ENCODE assay signal across 1 cellular context in genomic region chr1:33036526-33037503, GRCh38.
TF ChIP-seq lines count a peak whose summit lies in the region.

Gene AK2 (minus strand): TSS chr1:33036883. CDS start chr1:33036828, 55 bp downstream.

TF ChIP-seq in HepG2, 621 proteins besides CTCF, POLR2A, EP300 and RAD21 (continued from another document and continues in another):
- no peak for TF ChIP-seq PHB2 (IDR thresholded peaks at IDR 0.05; ENCODE audit: partially characterized antibody)
- TF ChIP-seq BCLAF1 (IDR thresholded peaks at IDR 0.05): no peak
- peak; percentile 96 for TF ChIP-seq ATF5 (CRISPR knock-in tag; IDR thresholded peaks at IDR 0.05; ENCODE audit: low read depth)
- TF ChIP-seq ZNF354B (CRISPR knock-in tag; IDR thresholded peaks at IDR 0.05): peak; percentile 75; the same call in 1 of the 2 replicates
- no peak for TF ChIP-seq ETS1 (CRISPR knock-in tag; IDR thresholded peaks at IDR 0.05)
- TF ChIP-seq NFYC (CRISPR knock-in tag; IDR thresholded peaks at IDR 0.05): peak; percentile 99
- no peak for TF ChIP-seq ZNF572 (CRISPR knock-in tag; IDR thresholded peaks at IDR 0.05)
- no peak for TF ChIP-seq ZKSCAN8 (CRISPR knock-in tag; IDR thresholded peaks at IDR 0.05; ENCODE audit: borderline replicate concordance)
- peak; percentile 88 for TF ChIP-seq THAP11 (CRISPR knock-in tag; IDR thresholded peaks at IDR 0.05)
- peak; percentile 93 for TF ChIP-seq ARNT2 (CRISPR knock-in tag; IDR thresholded peaks at IDR 0.05; ENCODE audit: low read depth)
- no peak for TF ChIP-seq ZNF382 (CRISPR knock-in tag; IDR thresholded peaks at IDR 0.05; ENCODE audit: borderline replicate concordance)
- TF ChIP-seq ZNF224 (CRISPR knock-in tag; IDR thresholded peaks at IDR 0.05): no peak
- TF ChIP-seq SRF (IDR thresholded peaks at IDR 0.05; ENCODE audit: low read depth, low read length): no peak
- peak; percentile 19; the same call in 1 of the 2 replicates for TF ChIP-seq HOXD1 (CRISPR knock-in tag; IDR thresholded peaks at IDR 0.05)
- TF ChIP-seq SNAPC2 (CRISPR knock-in tag; IDR thresholded peaks at IDR 0.05): peak; percentile 97
- no peak for TF ChIP-seq KDM4B (CRISPR knock-in tag; IDR thresholded peaks at IDR 0.05)
- peak; percentile 96 for TF ChIP-seq SP4 (CRISPR knock-in tag; IDR thresholded peaks at IDR 0.05)
- peak; percentile 59; the same call in 1 of the 2 replicates for TF ChIP-seq HIC2 (CRISPR knock-in tag; IDR thresholded peaks at IDR 0.05; ENCODE audit: low read depth)
- TF ChIP-seq MEIS2 (CRISPR knock-in tag; IDR thresholded peaks at IDR 0.05): peak; percentile 66; the same call in 1 of the 2 replicates
- TF ChIP-seq ZFP37 (CRISPR knock-in tag; IDR thresholded peaks at IDR 0.05; ENCODE audit: borderline replicate concordance): peak; percentile 96; the same call in 1 of the 2 replicates
- TF ChIP-seq ZNF891 (CRISPR knock-in tag; IDR thresholded peaks at IDR 0.05): peak; percentile 89
- peak; percentile 52 for TF ChIP-seq ZNF441 (CRISPR knock-in tag; IDR thresholded peaks at IDR 0.05; ENCODE audit: borderline replicate concordance)
- TF ChIP-seq SMARCC2 (IDR thresholded peaks at IDR 0.05): no peak
- peak; percentile 93 for TF ChIP-seq ZFP90 (CRISPR knock-in tag; IDR thresholded peaks at IDR 0.05; ENCODE audit: borderline replicate concordance)
- TF ChIP-seq PBX2 (CRISPR knock-in tag; IDR thresholded peaks at IDR 0.05): peak; percentile 100
- TF ChIP-seq HOXA7 (CRISPR knock-in tag; IDR thresholded peaks at IDR 0.05): 0 out of 2 replicates have a peak, but pooled peaks have one; percentile 63
- TF ChIP-seq HDAC2 (CRISPR knock-in tag; IDR thresholded peaks at IDR 0.05): peak; percentile 43
- TF ChIP-seq ZC3H4 (CRISPR knock-in tag; IDR thresholded peaks at IDR 0.05; ENCODE audit: borderline replicate concordance): no peak
- TF ChIP-seq ZMYM2 (CRISPR knock-in tag; IDR thresholded peaks at IDR 0.05): peak; percentile 90; the same call in 1 of the 2 replicates
- no peak for TF ChIP-seq REST (IDR thresholded peaks at IDR 0.05; ENCODE audit: borderline replicate concordance in 1 of 2, low read depth in 1 of 2, low read length in 2 of 2)
- peak; percentile 47; the same call in 1 of the 2 replicates for TF ChIP-seq ZSCAN25 (CRISPR knock-in tag; IDR thresholded peaks at IDR 0.05)
- peak; percentile 95 for TF ChIP-seq ZNF776 (CRISPR knock-in tag; IDR thresholded peaks at IDR 0.05)
- TF ChIP-seq ATF7-NPFF (CRISPR knock-in tag; IDR thresholded peaks at IDR 0.05; ENCODE audit: low read depth): peak; percentile 80
- peak in 1 of 2 experiments; percentile 79; a peak in 2 of 4 replicates for TF ChIP-seq ATF4 (CRISPR knock-in tag; IDR thresholded peaks at IDR 0.05)
- TF ChIP-seq MIER3 (CRISPR knock-in tag; IDR thresholded peaks at IDR 0.05; ENCODE audit: borderline replicate concordance): peak; percentile 68; the same call in 1 of the 2 replicates
- peak; percentile 97 for TF ChIP-seq BCL3 (CRISPR knock-in tag; IDR thresholded peaks at IDR 0.05)
- no peak; the same call in none of the 2 replicates for TF ChIP-seq ZNF704 (CRISPR knock-in tag; IDR thresholded peaks at IDR 0.05; ENCODE audit: borderline replicate concordance)
- peak; percentile 28; the same call in 1 of the 2 replicates for TF ChIP-seq NR2F2 (IDR thresholded peaks at IDR 0.05; ENCODE audit: borderline replicate concordance, low read depth)
- TF ChIP-seq ZNF451 (CRISPR knock-in tag; IDR thresholded peaks at IDR 0.05): peak; percentile 90; the same call in 1 of the 2 replicates
- TF ChIP-seq CREB1 (IDR thresholded peaks at IDR 0.05): peak; percentile 92
- TF ChIP-seq CREB1 (CRISPR knock-in tag; IDR thresholded peaks at IDR 0.05): peak; percentile 97
- peak; percentile 98 for TF ChIP-seq NR2C2 (CRISPR knock-in tag; IDR thresholded peaks at IDR 0.05; ENCODE audit: borderline replicate concordance)
- TF ChIP-seq TSC22D2 (CRISPR knock-in tag; IDR thresholded peaks at IDR 0.05; ENCODE audit: borderline replicate concordance): 0 out of 2 replicates have a peak, but pooled peaks have one; percentile 44
- peak; percentile 93 for TF ChIP-seq ATF1 (CRISPR knock-in tag; IDR thresholded peaks at IDR 0.05)
- 0 out of 2 replicates have a peak, but pooled peaks have one; percentile 80 for TF ChIP-seq ISX (CRISPR knock-in tag; conservative IDR thresholded peaks at IDR 0.05)
- peak; percentile 34; the same call in 1 of the 2 replicates for TF ChIP-seq HNF4A (CRISPR knock-in tag; IDR thresholded peaks at IDR 0.05)
- peak; percentile 92; the same call in 1 of the 2 replicates for TF ChIP-seq ZNF280B (CRISPR knock-in tag; IDR thresholded peaks at IDR 0.05; ENCODE audit: borderline replicate concordance)
- TF ChIP-seq RARA (CRISPR knock-in tag; IDR thresholded peaks at IDR 0.05): peak; percentile 68
- peak; percentile 98 for TF ChIP-seq TFDP2 (CRISPR knock-in tag; IDR thresholded peaks at IDR 0.05)
